Comparison of ENCODE assay signal across 1 cellular context in the genomic region with DNA sequence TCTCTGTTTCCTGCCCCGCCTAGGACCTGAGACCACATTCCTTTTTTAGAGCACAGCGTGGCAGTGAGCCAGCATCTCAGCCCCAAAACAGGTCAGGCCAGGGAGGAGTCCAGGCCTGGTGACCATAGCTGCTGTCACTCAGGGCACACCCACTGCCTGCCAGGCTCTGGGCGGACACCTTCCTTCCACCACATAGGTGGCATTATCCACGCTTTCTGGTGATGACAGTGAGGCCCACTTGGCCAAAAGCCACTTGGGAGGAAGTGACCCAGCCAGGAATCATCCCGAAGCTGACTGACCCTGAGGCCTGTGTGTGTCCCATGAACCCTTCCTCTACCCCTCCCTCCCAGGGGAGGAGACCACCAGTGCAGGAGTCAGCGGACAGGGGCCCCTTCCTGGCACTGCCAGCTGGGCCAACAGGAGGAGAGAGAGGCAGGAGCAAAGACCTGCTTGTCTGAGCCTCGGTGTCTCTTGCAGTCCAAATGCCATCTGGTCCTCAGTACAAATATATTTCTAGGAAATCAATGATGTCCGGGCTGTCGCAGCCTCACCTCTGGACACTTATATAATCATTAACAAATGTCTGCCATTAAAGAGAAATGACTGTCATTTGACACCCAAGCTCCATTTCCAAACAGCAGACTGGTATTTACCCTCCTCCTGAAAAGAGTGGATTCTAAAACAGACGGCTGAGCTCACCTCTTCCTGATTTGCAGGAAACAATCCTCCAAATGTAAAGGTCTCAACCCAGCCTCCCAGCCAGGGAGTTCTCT.
TF ChIP-seq lines count a peak whose summit lies in the region.

No MANE protein-coding gene starts in this region.

TF ChIP-seq in HepG2, 621 proteins besides CTCF, POLR2A, EP300 and RAD21 (continued from another document and continues in another):
- TF ChIP-seq MED1 (CRISPR knock-in tag; IDR thresholded peaks at IDR 0.05) = peak; percentile 51; the same call in 1 of the 2 replicates
- peak; percentile 12 for TF ChIP-seq TCF7 (IDR thresholded peaks at IDR 0.05; ENCODE audit: low read depth)
- TF ChIP-seq, protein P1, sequence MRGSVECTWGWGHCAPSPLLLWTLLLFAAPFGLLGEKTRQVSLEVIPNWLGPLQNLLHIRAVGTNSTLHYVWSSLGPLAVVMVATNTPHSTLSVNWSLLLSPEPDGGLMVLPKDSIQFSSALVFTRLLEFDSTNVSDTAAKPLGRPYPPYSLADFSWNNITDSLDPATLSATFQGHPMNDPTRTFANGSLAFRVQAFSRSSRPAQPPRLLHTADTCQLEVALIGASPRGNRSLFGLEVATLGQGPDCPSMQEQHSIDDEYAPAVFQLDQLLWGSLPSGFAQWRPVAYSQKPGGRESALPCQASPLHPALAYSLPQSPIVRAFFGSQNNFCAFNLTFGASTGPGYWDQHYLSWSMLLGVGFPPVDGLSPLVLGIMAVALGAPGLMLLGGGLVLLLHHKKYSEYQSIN (CRISPR knock-in tag; IDR thresholded peaks at IDR 0.05; ENCODE audit: borderline replicate concordance) = no peak
- TF ChIP-seq ZNF737 (CRISPR knock-in tag; IDR thresholded peaks at IDR 0.05; ENCODE audit: borderline replicate concordance) = no peak
- TF ChIP-seq ZNF124 (CRISPR knock-in tag; IDR thresholded peaks at IDR 0.05) = no peak
- TF ChIP-seq, protein P2, sequence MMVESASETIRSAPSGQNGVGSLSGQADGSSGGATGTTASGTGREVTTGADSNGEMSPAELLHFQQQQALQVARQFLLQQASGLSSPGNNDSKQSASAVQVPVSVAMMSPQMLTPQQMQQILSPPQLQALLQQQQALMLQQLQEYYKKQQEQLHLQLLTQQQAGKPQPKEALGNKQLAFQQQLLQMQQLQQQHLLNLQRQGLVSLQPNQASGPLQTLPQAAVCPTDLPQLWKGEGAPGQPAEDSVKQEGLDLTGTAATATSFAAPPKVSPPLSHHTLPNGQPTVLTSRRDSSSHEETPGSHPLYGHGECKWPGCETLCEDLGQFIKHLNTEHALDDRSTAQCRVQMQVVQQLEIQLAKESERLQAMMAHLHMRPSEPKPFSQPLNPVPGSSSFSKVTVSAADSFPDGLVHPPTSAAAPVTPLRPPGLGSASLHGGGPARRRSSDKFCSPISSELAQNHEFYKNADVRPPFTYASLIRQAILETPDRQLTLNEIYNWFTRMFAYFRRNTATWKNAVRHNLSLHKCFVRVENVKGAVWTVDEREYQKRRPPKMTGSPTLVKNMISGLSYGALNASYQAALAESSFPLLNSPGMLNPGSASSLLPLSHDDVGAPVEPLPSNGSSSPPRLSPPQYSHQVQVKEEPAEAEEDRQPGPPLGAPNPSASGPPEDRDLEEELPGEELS (CRISPR knock-in tag; IDR thresholded peaks at IDR 0.05) = peak; percentile 53
- TF ChIP-seq FOSL2 (CRISPR knock-in tag; IDR thresholded peaks at IDR 0.05) = peak; percentile 35
- TF ChIP-seq SALL1 (CRISPR knock-in tag; IDR thresholded peaks at IDR 0.05) = peak; percentile 77
- TF ChIP-seq NR2C2 (CRISPR knock-in tag; IDR thresholded peaks at IDR 0.05; ENCODE audit: borderline replicate concordance) = peak; percentile 30; the same call in 1 of the 2 replicates
- 0 out of 2 replicates have a peak, but pooled peaks have one; percentile 33 for TF ChIP-seq THAP11 (CRISPR knock-in tag; IDR thresholded peaks at IDR 0.05)
- peak; percentile 71 for TF ChIP-seq MTA1 (CRISPR knock-in tag; IDR thresholded peaks at IDR 0.05; ENCODE audit: borderline replicate concordance)
- TF ChIP-seq, protein P3, sequence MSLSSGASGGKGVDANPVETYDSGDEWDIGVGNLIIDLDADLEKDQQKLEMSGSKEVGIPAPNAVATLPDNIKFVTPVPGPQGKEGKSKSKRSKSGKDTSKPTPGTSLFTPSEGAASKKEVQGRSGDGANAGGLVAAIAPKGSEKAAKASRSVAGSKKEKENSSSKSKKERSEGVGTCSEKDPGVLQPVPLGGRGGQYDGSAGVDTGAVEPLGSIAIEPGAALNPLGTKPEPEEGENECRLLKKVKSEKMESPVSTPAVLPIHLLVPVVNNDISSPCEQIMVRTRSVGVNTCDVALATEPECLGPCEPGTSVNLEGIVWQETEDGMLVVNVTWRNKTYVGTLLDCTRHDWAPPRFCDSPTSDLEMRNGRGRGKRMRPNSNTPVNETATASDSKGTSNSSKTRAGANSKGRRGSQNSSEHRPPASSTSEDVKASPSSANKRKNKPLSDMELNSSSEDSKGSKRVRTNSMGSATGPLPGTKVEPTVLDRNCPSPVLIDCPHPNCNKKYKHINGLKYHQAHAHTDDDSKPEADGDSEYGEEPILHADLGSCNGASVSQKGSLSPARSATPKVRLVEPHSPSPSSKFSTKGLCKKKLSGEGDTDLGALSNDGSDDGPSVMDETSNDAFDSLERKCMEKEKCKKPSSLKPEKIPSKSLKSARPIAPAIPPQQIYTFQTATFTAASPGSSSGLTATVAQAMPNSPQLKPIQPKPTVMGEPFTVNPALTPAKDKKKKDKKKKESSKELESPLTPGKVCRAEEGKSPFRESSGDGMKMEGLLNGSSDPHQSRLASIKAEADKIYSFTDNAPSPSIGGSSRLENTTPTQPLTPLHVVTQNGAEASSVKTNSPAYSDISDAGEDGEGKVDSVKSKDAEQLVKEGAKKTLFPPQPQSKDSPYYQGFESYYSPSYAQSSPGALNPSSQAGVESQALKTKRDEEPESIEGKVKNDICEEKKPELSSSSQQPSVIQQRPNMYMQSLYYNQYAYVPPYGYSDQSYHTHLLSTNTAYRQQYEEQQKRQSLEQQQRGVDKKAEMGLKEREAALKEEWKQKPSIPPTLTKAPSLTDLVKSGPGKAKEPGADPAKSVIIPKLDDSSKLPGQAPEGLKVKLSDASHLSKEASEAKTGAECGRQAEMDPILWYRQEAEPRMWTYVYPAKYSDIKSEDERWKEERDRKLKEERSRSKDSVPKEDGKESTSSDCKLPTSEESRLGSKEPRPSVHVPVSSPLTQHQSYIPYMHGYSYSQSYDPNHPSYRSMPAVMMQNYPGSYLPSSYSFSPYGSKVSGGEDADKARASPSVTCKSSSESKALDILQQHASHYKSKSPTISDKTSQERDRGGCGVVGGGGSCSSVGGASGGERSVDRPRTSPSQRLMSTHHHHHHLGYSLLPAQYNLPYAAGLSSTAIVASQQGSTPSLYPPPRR (CRISPR knock-in tag; IDR thresholded peaks at IDR 0.05; ENCODE audit: borderline replicate concordance) = peak; percentile 47; the same call in 1 of the 2 replicates
- TF ChIP-seq DMAP1 (CRISPR knock-in tag; IDR thresholded peaks at IDR 0.05) = no peak
- TF ChIP-seq, protein P4, sequence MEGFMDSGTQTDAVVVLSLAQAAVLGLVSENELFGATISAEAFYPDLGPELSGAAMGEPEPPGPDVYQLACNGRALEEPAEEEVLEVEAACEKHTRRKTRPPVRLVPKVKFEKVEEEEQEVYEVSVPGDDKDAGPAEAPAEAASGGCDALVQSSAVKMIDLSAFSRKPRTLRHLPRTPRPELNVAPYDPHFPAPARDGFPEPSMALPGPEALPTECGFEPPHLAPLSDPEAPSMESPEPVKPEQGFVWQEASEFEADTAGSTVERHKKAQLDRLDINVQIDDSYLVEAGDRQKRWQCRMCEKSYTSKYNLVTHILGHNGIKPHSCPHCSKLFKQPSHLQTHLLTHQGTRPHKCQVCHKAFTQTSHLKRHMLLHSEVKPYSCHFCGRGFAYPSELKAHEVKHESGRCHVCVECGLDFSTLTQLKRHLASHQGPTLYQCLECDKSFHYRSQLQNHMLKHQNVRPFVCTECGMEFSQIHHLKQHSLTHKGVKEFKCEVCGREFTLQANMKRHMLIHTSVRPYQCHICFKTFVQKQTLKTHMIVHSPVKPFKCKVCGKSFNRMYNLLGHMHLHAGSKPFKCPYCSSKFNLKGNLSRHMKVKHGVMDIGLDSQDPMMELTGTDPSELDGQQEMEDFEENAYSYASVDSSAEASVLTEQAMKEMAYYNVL (CRISPR knock-in tag; IDR thresholded peaks at IDR 0.05; ENCODE audit: borderline replicate concordance) = peak; percentile 51; the same call in 1 of the 2 replicates
- TF ChIP-seq FOXK1 (CRISPR knock-in tag; IDR thresholded peaks at IDR 0.05; ENCODE audit: borderline replicate concordance, low read depth) = peak; percentile 65; the same call in 1 of the 2 replicates
- TF ChIP-seq, protein P5, sequence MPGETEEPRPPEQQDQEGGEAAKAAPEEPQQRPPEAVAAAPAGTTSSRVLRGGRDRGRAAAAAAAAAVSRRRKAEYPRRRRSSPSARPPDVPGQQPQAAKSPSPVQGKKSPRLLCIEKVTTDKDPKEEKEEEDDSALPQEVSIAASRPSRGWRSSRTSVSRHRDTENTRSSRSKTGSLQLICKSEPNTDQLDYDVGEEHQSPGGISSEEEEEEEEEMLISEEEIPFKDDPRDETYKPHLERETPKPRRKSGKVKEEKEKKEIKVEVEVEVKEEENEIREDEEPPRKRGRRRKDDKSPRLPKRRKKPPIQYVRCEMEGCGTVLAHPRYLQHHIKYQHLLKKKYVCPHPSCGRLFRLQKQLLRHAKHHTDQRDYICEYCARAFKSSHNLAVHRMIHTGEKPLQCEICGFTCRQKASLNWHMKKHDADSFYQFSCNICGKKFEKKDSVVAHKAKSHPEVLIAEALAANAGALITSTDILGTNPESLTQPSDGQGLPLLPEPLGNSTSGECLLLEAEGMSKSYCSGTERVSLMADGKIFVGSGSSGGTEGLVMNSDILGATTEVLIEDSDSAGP (CRISPR knock-in tag; IDR thresholded peaks at IDR 0.05; ENCODE audit: borderline replicate concordance) = peak; percentile 64; the same call in 1 of the 2 replicates
- TF ChIP-seq ZNF441 (CRISPR knock-in tag; IDR thresholded peaks at IDR 0.05; ENCODE audit: borderline replicate concordance) = peak; percentile 82; the same call in 1 of the 2 replicates
- peak; percentile 62; the same call in 1 of the 2 replicates for TF ChIP-seq MIXL1 (CRISPR knock-in tag; IDR thresholded peaks at IDR 0.05)
- TF ChIP-seq, protein P6, sequence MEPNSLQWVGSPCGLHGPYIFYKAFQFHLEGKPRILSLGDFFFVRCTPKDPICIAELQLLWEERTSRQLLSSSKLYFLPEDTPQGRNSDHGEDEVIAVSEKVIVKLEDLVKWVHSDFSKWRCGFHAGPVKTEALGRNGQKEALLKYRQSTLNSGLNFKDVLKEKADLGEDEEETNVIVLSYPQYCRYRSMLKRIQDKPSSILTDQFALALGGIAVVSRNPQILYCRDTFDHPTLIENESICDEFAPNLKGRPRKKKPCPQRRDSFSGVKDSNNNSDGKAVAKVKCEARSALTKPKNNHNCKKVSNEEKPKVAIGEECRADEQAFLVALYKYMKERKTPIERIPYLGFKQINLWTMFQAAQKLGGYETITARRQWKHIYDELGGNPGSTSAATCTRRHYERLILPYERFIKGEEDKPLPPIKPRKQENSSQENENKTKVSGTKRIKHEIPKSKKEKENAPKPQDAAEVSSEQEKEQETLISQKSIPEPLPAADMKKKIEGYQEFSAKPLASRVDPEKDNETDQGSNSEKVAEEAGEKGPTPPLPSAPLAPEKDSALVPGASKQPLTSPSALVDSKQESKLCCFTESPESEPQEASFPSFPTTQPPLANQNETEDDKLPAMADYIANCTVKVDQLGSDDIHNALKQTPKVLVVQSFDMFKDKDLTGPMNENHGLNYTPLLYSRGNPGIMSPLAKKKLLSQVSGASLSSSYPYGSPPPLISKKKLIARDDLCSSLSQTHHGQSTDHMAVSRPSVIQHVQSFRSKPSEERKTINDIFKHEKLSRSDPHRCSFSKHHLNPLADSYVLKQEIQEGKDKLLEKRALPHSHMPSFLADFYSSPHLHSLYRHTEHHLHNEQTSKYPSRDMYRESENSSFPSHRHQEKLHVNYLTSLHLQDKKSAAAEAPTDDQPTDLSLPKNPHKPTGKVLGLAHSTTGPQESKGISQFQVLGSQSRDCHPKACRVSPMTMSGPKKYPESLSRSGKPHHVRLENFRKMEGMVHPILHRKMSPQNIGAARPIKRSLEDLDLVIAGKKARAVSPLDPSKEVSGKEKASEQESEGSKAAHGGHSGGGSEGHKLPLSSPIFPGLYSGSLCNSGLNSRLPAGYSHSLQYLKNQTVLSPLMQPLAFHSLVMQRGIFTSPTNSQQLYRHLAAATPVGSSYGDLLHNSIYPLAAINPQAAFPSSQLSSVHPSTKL (CRISPR knock-in tag; IDR thresholded peaks at IDR 0.05) = peak; percentile 67; the same call in 1 of the 2 replicates
- TF ChIP-seq NFIB (CRISPR knock-in tag; IDR thresholded peaks at IDR 0.05; ENCODE audit: borderline replicate concordance) = no peak
- TF ChIP-seq ZNF772 (CRISPR knock-in tag; IDR thresholded peaks at IDR 0.05) = 0 out of 2 replicates have a peak, but pooled peaks have one; percentile 34
- peak; percentile 43; the same call in 1 of the 2 replicates for TF ChIP-seq ZNF777 (CRISPR knock-in tag; IDR thresholded peaks at IDR 0.05)
- TF ChIP-seq, protein P7, sequence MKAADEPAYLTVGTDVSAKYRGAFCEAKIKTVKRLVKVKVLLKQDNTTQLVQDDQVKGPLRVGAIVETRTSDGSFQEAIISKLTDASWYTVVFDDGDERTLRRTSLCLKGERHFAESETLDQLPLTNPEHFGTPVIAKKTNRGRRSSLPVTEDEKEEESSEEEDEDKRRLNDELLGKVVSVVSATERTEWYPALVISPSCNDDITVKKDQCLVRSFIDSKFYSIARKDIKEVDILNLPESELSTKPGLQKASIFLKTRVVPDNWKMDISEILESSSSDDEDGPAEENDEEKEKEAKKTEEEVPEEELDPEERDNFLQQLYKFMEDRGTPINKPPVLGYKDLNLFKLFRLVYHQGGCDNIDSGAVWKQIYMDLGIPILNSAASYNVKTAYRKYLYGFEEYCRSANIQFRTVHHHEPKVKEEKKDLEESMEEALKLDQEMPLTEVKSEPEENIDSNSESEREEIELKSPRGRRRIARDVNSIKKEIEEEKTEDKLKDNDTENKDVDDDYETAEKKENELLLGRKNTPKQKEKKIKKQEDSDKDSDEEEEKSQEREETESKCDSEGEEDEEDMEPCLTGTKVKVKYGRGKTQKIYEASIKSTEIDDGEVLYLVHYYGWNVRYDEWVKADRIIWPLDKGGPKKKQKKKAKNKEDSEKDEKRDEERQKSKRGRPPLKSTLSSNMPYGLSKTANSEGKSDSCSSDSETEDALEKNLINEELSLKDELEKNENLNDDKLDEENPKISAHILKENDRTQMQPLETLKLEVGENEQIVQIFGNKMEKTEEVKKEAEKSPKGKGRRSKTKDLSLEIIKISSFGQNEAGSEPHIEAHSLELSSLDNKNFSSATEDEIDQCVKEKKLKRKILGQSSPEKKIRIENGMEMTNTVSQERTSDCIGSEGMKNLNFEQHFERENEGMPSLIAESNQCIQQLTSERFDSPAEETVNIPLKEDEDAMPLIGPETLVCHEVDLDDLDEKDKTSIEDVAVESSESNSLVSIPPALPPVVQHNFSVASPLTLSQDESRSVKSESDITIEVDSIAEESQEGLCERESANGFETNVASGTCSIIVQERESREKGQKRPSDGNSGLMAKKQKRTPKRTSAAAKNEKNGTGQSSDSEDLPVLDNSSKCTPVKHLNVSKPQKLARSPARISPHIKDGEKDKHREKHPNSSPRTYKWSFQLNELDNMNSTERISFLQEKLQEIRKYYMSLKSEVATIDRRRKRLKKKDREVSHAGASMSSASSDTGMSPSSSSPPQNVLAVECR (CRISPR knock-in tag; IDR thresholded peaks at IDR 0.05; ENCODE audit: borderline replicate concordance) = peak; percentile 63; the same call in 1 of the 2 replicates
- TF ChIP-seq, protein P8, sequence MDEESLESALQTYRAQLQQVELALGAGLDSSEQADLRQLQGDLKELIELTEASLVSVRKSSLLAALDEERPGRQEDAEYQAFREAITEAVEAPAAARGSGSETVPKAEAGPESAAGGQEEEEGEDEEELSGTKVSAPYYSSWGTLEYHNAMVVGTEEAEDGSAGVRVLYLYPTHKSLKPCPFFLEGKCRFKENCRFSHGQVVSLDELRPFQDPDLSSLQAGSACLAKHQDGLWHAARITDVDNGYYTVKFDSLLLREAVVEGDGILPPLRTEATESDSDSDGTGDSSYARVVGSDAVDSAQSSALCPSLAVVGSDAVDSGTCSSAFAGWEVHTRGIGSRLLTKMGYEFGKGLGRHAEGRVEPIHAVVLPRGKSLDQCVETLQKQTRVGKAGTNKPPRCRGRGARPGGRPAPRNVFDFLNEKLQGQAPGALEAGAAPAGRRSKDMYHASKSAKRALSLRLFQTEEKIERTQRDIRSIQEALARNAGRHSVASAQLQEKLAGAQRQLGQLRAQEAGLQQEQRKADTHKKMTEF (CRISPR knock-in tag; IDR thresholded peaks at IDR 0.05) = peak; percentile 52; the same call in 1 of the 2 replicates
- TF ChIP-seq KDM4B (CRISPR knock-in tag; IDR thresholded peaks at IDR 0.05) = no peak
- TF ChIP-seq POGZ (CRISPR knock-in tag; IDR thresholded peaks at IDR 0.05) = peak; percentile 42; the same call in 1 of the 2 replicates
- TF ChIP-seq TCF12 (IDR thresholded peaks at IDR 0.05) = no peak
- TF ChIP-seq TCF12 (CRISPR knock-in tag; IDR thresholded peaks at IDR 0.05) = peak; percentile 73; the same call in 1 of the 2 replicates
